26 cellular contexts compared by ENCODE assay signal in genomic region chr22:26746311-26746710, GRCh38.
"Had no signal": no experiment of that assay in that cellular context is flagged by ENCODE, and none has a peak within 500 bp of the region (broad histone marks: within the 10 kb centered on the region; RNA-seq: fewer than 3 reads in every experiment).

No MANE protein-coding gene starts in this region.

- H3K27me3 ChIP-seq: colonic mucosa, esophagus squamous epithelium, gastrocnemius medialis, heart right ventricle, left lung had no signal

- H3K4me3 Mint-ChIP-seq: dendritic cell treated with granulocyte-macrophage colony-stimulating factor and Interleukin-4, amounts not matched to agents 40 ng/mL and 50 ng/mL, for 4 days; effector memory CD8-positive, alpha-beta T cell; endodermal cell had no signal

- H3K9me3 Mint-ChIP-seq: dendritic cell treated with granulocyte-macrophage colony-stimulating factor and Interleukin-4, amounts not matched to agents 40 ng/mL and 50 ng/mL, for 4 days; effector memory CD8-positive, alpha-beta T cell; endodermal cell had no signal

- DNase-seq: colonic mucosa; cortex of kidney; effector CD8-positive, alpha-beta T cell; effector memory CD8-positive, alpha-beta T cell; endodermal cell; erythroblast; esophagus squamous epithelium; foreskin fibroblast; foreskin melanocyte; gastrocnemius medialis; glutamatergic neuron; head of caudate nucleus; heart right ventricle; hippocampal formation; left cardiac atrium; left lung; left ventricle myocardium superior; lower lobe of right lung; mesendoderm; midbrain had no signal

- FAIRE-seq: endometrium, islet of Langerhans, keratinocyte had no signal

- H3K27ac Mint-ChIP-seq: dendritic cell treated with granulocyte-macrophage colony-stimulating factor and Interleukin-4, amounts not matched to agents 40 ng/mL and 50 ng/mL, for 4 days; endodermal cell had no signal

- H3K36me3 ChIP-seq: colonic mucosa, gastrocnemius medialis, heart right ventricle, left lung, lower lobe of right lung had no signal

- H3K9me3 ChIP-seq: colonic mucosa, esophagus squamous epithelium, gastrocnemius medialis, heart right ventricle, left lung, lower lobe of right lung had no signal

- H3K4me3 ChIP-seq: colonic mucosa, esophagus squamous epithelium, gastrocnemius medialis, heart right ventricle, left lung, lower lobe of right lung had no signal

- H3K27ac ChIP-seq: epithelial cell of prostate, esophagus squamous epithelium, gastrocnemius medialis, heart right ventricle, left lung, lower lobe of right lung had no signal

- H3K4me1 ChIP-seq: esophagus squamous epithelium, gastrocnemius medialis, lower lobe of right lung had no signal

- ATAC-seq: effector memory CD8-positive, alpha-beta T cell; esophagus mucosa; gastrocnemius medialis; heart right ventricle; left cardiac atrium; left lung; left ventricle myocardium superior; lower lobe of right lung had no signal

- H3K27me3 Mint-ChIP-seq: dendritic cell treated with granulocyte-macrophage colony-stimulating factor and Interleukin-4, amounts not matched to agents 40 ng/mL and 50 ng/mL, for 4 days; effector memory CD8-positive, alpha-beta T cell had no signal
